Comparison of ENCODE assay signal across 8 cellular contexts in the genomic region with DNA sequence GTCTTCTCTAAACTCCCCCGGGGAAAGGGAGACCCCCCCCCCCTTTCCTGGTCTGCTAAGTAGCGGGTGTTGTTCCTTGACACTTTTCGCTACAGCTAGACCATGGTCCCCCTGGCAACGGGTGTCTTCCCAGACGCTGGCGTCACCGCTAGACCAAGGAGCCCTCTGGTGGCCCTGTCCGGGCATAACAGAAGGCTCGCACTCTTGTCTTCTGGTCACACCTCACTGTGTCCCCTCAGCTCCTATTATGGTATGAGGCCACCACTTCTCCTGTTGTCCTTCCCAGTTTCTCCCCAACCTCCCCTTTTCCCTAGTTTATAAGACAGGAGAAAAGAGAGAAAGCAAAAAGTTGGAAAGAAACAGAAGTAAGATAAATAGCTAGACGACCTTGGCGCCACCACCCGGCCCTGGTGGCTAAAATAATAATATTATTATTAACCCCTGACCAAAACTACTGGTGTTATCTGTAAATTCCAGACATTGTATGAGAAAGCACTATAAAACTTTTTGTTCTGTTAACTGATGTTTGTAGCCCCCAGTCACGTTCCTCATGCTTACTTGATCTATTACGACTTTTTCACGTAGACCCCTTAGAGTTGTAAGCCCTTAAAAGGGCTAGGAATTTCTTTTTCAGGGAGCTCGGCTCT. TPM values are rescaled to one million over a fixed set of nuclear protein-coding genes. Genes with fewer than 3 reads are reported as not detected.
DNase-seq lines count a peak whose midpoint lies in the region; ATAC-seq, FAIRE-seq and TF ChIP-seq lines count a peak whose summit lies in the region.
"Not testable (repeated sequence)": the region's sequence is repeated elsewhere in the genome, so short reads cannot be mapped to it uniquely, and the experiment has no call there.

No MANE protein-coding gene starts in this region.

- in situ Hi-C loops in K562 (cut with MboI) = not testable (repeated sequence)

- not testable (repeated sequence) for H3K9ac ChIP-seq in OCI-LY3 (ENCODE audit: low read length); K562 (ENCODE audit: insufficient read depth in 1 of 2, low read depth in 2 of 2, low read length in 2 of 2)

- H3K4me3 ChIP-seq in OCI-LY3 (ENCODE audit: low read length); K562: not testable (repeated sequence)

- H3K4me2 ChIP-seq in OCI-LY3 (ENCODE audit: low read length) (peak overlapping the region; percentile 56), K562 (ENCODE audit: insufficient read depth, low read length) (peak overlapping the region; percentile 46; the same call in 1 of the 2 replicates)

- DNase-seq in COLO668 (lab: John Stamatoyannopoulos, UW; ENCODE audit: unreplicated experiment) (peak; percentile 52), K562 (ENCODE audit: extremely low read depth in 1 of 4, low spot score in 3 of 4) (peak in 1 of 4 experiments; percentile 70), glomerular visceral epithelial cell (ENCODE audit: extremely low spot score) (peak; percentile 50)
- peak; percentile 42 for DNase-seq in activated CD4-positive, alpha-beta T cell treated with anti-CD3 and anti-CD28 coated beads, Interleukin-2, amount 50 U/mL, for 1 hour
- DNase-seq in naive thymus-derived CD8-positive, alpha-beta T cell = peak in 8 of 10 donors; percentile 29 to 74 (median 45)
- DNase-seq in stimulated activated naive B cell treated with anti-CD40 and anti-IgM and Interleukin-4, amounts not matched to agents 10 μg/mL and 1 μg/mL and 100 μg/mL, for 72 hours = peak; percentile 29

- not testable (repeated sequence) for TF ChIP-seq POLR2A in K562 (conservative IDR thresholded peaks at IDR 0.05)

- H3K27me3 Mint-ChIP-seq in naive thymus-derived CD8-positive, alpha-beta T cell; stimulated activated naive B cell treated with anti-CD40 and anti-IgM and Interleukin-4, amounts not matched to agents 10 μg/mL and 1 μg/mL and 100 μg/mL, for 72 hours: not testable (repeated sequence)

- not testable (repeated sequence) for H3K9me1 ChIP-seq in K562 (ENCODE audit: control insufficient read depth, insufficient read depth, low read length)

- H3K4me1 ChIP-seq in OCI-LY3 (ENCODE audit: low read length) (peaks cover 11% of the 10 kb centered on the region), K562 (replicated peaks in 1 of 2; ENCODE audit: control insufficient read depth in 2 of 2, insufficient read depth in 2 of 2, low read length in 2 of 2) (peaks cover 14 to 46% of the 10 kb centered on the region in 2 experiments; a peak in 4 of 5 replicates)

- intact Hi-C loops in K562 (cut with micrococcal nuclease) = not testable (repeated sequence)

- peak; percentile 47 for TF ChIP-seq CTCF in OCI-LY3 (IDR thresholded peaks at IDR 0.05; ENCODE audit: low read depth, low read length)
- peak; percentile 47 to 61 (median 55); a peak in 5 of 6 replicates for TF ChIP-seq CTCF in K562 (IDR thresholded peaks at IDR 0.05 in 2 of 3, conservative IDR thresholded peaks at IDR 0.05 in 1 of 3; ENCODE audit: insufficient read depth in 2 of 3, low read depth in 1 of 3, low read length in 3 of 3)

- TF ChIP-seq RAD21 in Ishikawa (IDR thresholded peaks at IDR 0.05; ENCODE audit: low read depth) (peak; percentile 46), K562 (CRISPR knock-in tag; conservative IDR thresholded peaks at IDR 0.05 in 1 of 2, IDR thresholded peaks at IDR 0.05 in 1 of 2) (peak; percentile 55 to 63)

- H3K4me3 Mint-ChIP-seq in naive thymus-derived CD8-positive, alpha-beta T cell = peak overlapping the region in 6 of 10 donors; percentile 10 to 88 (median 41)
- H3K4me3 Mint-ChIP-seq in stimulated activated naive B cell treated with anti-CD40 and anti-IgM and Interleukin-4, amounts not matched to agents 10 μg/mL and 1 μg/mL and 100 μg/mL, for 72 hours = not testable (repeated sequence)

- TF ChIP-seq EP300 in Ishikawa (IDR thresholded peaks at IDR 0.05; ENCODE audit: borderline replicate concordance); K562 (IDR thresholded peaks at IDR 0.05; ENCODE audit: low read length): not testable (repeated sequence)

- H4K20me1 ChIP-seq in OCI-LY3 (ENCODE audit: insufficient read depth, low read length); K562 (replicated peaks; ENCODE audit: control insufficient read depth, insufficient read depth, low read length): not testable (repeated sequence)

- POLR2A ChIA-PET in K562 (lab: Yijun Ruan, JAX) = interaction anchor here (0.5 to 1.1 kb wide), 2 partner anchors 10 to 28 kb away, joined by 3 read pairs; no protein-coding TSS in a partner anchor
- POLR2A ChIA-PET in naive thymus-derived CD8-positive, alpha-beta T cell (lab: Charles Lee) = interaction anchor here (1.6 kb wide), 1 partner anchor 24 kb away, joined by 3 read pairs; the partner anchor contains the start of gene FLYWCH2

- not testable (repeated sequence) for H3K9me3 ChIP-seq in OCI-LY3 (ENCODE audit: insufficient read depth, low read length); K562 (replicated peaks; ENCODE audit: control insufficient read depth, insufficient read depth, low read depth, low read length)

- not testable (repeated sequence) for H3K27ac ChIP-seq in OCI-LY3 (ENCODE audit: low read length)
- peak overlapping the region; percentile 65; the same call in 2 of the 3 replicates for H3K27ac ChIP-seq in K562 (ENCODE audit: extremely low read depth, low read depth, low read length)

- H3K4me1 Mint-ChIP-seq in naive thymus-derived CD8-positive, alpha-beta T cell = peaks cover 21 to 49% (median 41%) of the 10 kb centered on the region in 4 donors
- peaks cover 20 to 47% of the 10 kb centered on the region in 2 donors for H3K4me1 Mint-ChIP-seq in stimulated activated naive B cell treated with anti-CD40 and anti-IgM and Interleukin-4, amounts not matched to agents 10 μg/mL and 1 μg/mL and 100 μg/mL, for 72 hours

- H3K36me3 ChIP-seq in OCI-LY3 (replicated peaks; ENCODE audit: low read depth, low read length); K562 (ENCODE audit: control insufficient read depth, insufficient read depth, low read length): not testable (repeated sequence)

- FAIRE-seq in K562 (lab: Jason Lieb, UNC) = peak; percentile 44

- not testable (repeated sequence) for H3K36me3 Mint-ChIP-seq in naive thymus-derived CD8-positive, alpha-beta T cell; stimulated activated naive B cell treated with anti-CD40 and anti-IgM and Interleukin-4, amounts not matched to agents 10 μg/mL and 1 μg/mL and 100 μg/mL, for 72 hours

- not testable (repeated sequence) for H2AFZ ChIP-seq in OCI-LY3 (ENCODE audit: low read depth, low read length)
- H2AFZ ChIP-seq in K562 (ENCODE audit: low read depth, low read length) = peak overlapping the region; percentile 80

- WGBS in K562 (ENCODE audit: insufficient coverage, low coverage, missing lambda C conversion rate) = 17% methylated on average over 9 of the region's 16 CpGs

- H3K79me2 ChIP-seq in OCI-LY3 (ENCODE audit: low read length); K562 (ENCODE audit: control insufficient read depth, insufficient read depth, low read length): not testable (repeated sequence)

- not testable (repeated sequence) for H3K9me3 Mint-ChIP-seq in naive thymus-derived CD8-positive, alpha-beta T cell; stimulated activated naive B cell treated with anti-CD40 and anti-IgM and Interleukin-4, amounts not matched to agents 10 μg/mL and 1 μg/mL and 100 μg/mL, for 72 hours

- BruUV-seq in K562 (replicated peaks; lab: Mats Ljungman, UMichigan) = not testable (repeated sequence)

- not testable (repeated sequence) for H3K27me3 ChIP-seq in OCI-LY3 (ENCODE audit: low read depth, low read length); K562 (ENCODE audit: control insufficient read depth in 2 of 2, insufficient read depth in 2 of 2, low read length in 2 of 2)

- ATAC-seq in K562; naive thymus-derived CD8-positive, alpha-beta T cell; stimulated activated naive B cell treated with anti-CD40 and anti-IgM and Interleukin-4, amounts not matched to agents 10 μg/mL and 1 μg/mL and 100 μg/mL, for 72 hours (replicated peaks): not testable (repeated sequence)

- peak overlapping the region in 5 of 10 donors; percentile 29 to 90 (median 76) for H3K27ac Mint-ChIP-seq in naive thymus-derived CD8-positive, alpha-beta T cell
- peak overlapping the region; percentile 79 for H3K27ac Mint-ChIP-seq in stimulated activated naive B cell treated with anti-CD40 and anti-IgM and Interleukin-4, amounts not matched to agents 10 μg/mL and 1 μg/mL and 100 μg/mL, for 72 hours

- CTCF ChIA-PET in K562 (lab: Yijun Ruan, JAX; ENCODE audit: low intra/inter-chr PET ratio) = interaction anchor here (4.7 kb wide), 1 partner anchor 33 kb away, joined by 24 read pairs; no protein-coding TSS in a partner anchor

RNA-seq across cellular contexts. Expression of gene FLYWCH1, which starts 4.5 kb away (rescaled TPM):
- 17.5 and 43.7 TPM in 2 replicates for total RNA-seq in K562 (2011; cell fraction: chromatin; rRNA removed; ENCODE audit: low replicate concordance)
- total RNA-seq in K562 (2011; cell fraction: nucleolus; rRNA removed) = 32.5 and 32.6 TPM in 2 replicates
- 23.0 and 25.4 TPM in 2 replicates for total RNA-seq in K562 (2011; cell fraction: nucleoplasm; rRNA removed)
- total RNA-seq in K562 (2014; rRNA removed) (27.0 and 32.8 TPM in 2 replicates), K562 (2014; rRNA removed; fragmentation: Illumina TruSeq; extraction: Trizol) (2.2 and 2.5 TPM in 2 replicates), K562 (2015; rRNA removed; fragmentation: Illumina TruSeq; extraction: Trizol) (10.3 and 11.3 TPM in 2 replicates), K562 (2021) (32.7 and 33.6 TPM in 2 replicates)
- polyA plus RNA-seq in K562 (2011; rRNA removed) (6.1 and 8.4 TPM in 2 replicates), K562 (2014; fragmentation: Illumina TruSeq; extraction: Trizol) (11.6 and 13.2 TPM in 2 replicates), K562 (2014; fragmentation: Nextera tagmentation; extraction: Ambion mirVana) (under 1 TPM; 0.18 to 0.52 TPM), K562 (2014; rRNA removed) (18.7 and 20.4 TPM in 2 replicates)
- 11.7 and 27.6 TPM in 2 replicates for polyA plus RNA-seq in K562 (2011; cell fraction: cytosol; rRNA removed)
- 18.7 and 32.5 TPM in 2 replicates for polyA plus RNA-seq in K562 (2011; cell fraction: nucleus; rRNA removed)
- 15.4 and 25.6 TPM in 2 replicates for polyA plus RNA-seq in K562 (2012)
- polyA minus RNA-seq in K562 (2011; rRNA and poly(A)+ RNA removed) = 2.1 and 5.8 TPM in 2 replicates
- polyA minus RNA-seq in K562 (2011; cell fraction: cytosol; rRNA and poly(A)+ RNA removed) = 8.8 and 13.6 TPM in 2 replicates
- 10.6 and 11.7 TPM in 2 replicates for polyA minus RNA-seq in K562 (2011; cell fraction: nucleus; rRNA and poly(A)+ RNA removed)
- 100 to 1,000 TPM; 109 to 113 TPM for total RNA-seq in naive thymus-derived CD8-positive, alpha-beta T cell
- polyA plus RNA-seq in naive thymus-derived CD8-positive, alpha-beta T cell = 10 to 100 TPM in 2 of 3 donors, 1 to 10 TPM in 1; 5.9 to 18.4 (median 13.5) TPM

RNA-seq across cellular contexts. Expression of gene FLYWCH2, which starts 24.2 kb away (rescaled TPM):
- 2.1 and 5.8 TPM in 2 replicates for total RNA-seq in K562 (2011; cell fraction: chromatin; rRNA removed; ENCODE audit: low replicate concordance)
- 5.5 and 7.5 TPM in 2 replicates for total RNA-seq in K562 (2011; cell fraction: nucleolus; rRNA removed)
- total RNA-seq in K562 (2011; cell fraction: nucleoplasm; rRNA removed) = 3.2 and 5.1 TPM in 2 replicates
- total RNA-seq in K562 (2014; rRNA removed) = 55.5 and 69.2 TPM in 2 replicates
- 3.5 and 4.8 TPM in 2 replicates for total RNA-seq in K562 (2014; rRNA removed; fragmentation: Illumina TruSeq; extraction: Trizol)
- 24.2 and 28.0 TPM in 2 replicates for total RNA-seq in K562 (2015; rRNA removed; fragmentation: Illumina TruSeq; extraction: Trizol)
- total RNA-seq in K562 (2021) = 25.4 and 28.4 TPM in 2 replicates
- polyA plus RNA-seq in K562 (2011; rRNA removed) = 7.6 and 11.4 TPM in 2 replicates
- 18.7 and 38.7 TPM in 2 replicates for polyA plus RNA-seq in K562 (2011; cell fraction: cytosol; rRNA removed)
- polyA plus RNA-seq in K562 (2011; cell fraction: nucleus; rRNA removed) = 9.2 and 10.8 TPM in 2 replicates
- 21.3 and 30.5 TPM in 2 replicates for polyA plus RNA-seq in K562 (2012)
- polyA plus RNA-seq in K562 (2014; fragmentation: Illumina TruSeq; extraction: Trizol) = 5.8 and 22.3 TPM in 2 replicates
- polyA plus RNA-seq in K562 (2014; fragmentation: Nextera tagmentation; extraction: Ambion mirVana) = 1 to 10 TPM in 1 of 2 experiments, under 1 TPM in 1; 0.70 to 1.4 TPM
- 45.7 and 52.6 TPM in 2 replicates for polyA plus RNA-seq in K562 (2014; rRNA removed)
- 0.96 and 1.9 TPM in 2 replicates for polyA minus RNA-seq in K562 (2011; rRNA and poly(A)+ RNA removed)
- 8.5 and 10.3 TPM in 2 replicates for polyA minus RNA-seq in K562 (2011; cell fraction: cytosol; rRNA and poly(A)+ RNA removed)
- polyA minus RNA-seq in K562 (2011; cell fraction: nucleus; rRNA and poly(A)+ RNA removed) = 2.6 and 4.6 TPM in 2 replicates
- 10 to 100 TPM; 22.2 to 26.0 TPM for total RNA-seq in naive thymus-derived CD8-positive, alpha-beta T cell
- polyA plus RNA-seq in naive thymus-derived CD8-positive, alpha-beta T cell = 10 to 100 TPM; 18.0 to 28.8 (median 26.5) TPM

RNA-seq across cellular contexts. Expression of gene PRSS22, which starts 49.2 kb away (rescaled TPM):
- total RNA-seq in K562 (2011; cell fraction: chromatin; rRNA removed; ENCODE audit: low replicate concordance) = not detected in 2 replicates
- not detected in 2 replicates for total RNA-seq in K562 (2011; cell fraction: nucleolus; rRNA removed)
- total RNA-seq in K562 (2011; cell fraction: nucleoplasm; rRNA removed) = not detected in 2 replicates
- total RNA-seq in K562 (2014; rRNA removed) (not detected in 2 replicates), K562 (2014; rRNA removed; fragmentation: Illumina TruSeq; extraction: Trizol) (not detected in 2 replicates), K562 (2015; rRNA removed; fragmentation: Illumina TruSeq; extraction: Trizol) (not detected in 2 replicates), K562 (2021) (not detected in 2 replicates)
- polyA plus RNA-seq in K562 (2011; rRNA removed) (0.13 TPM in 1 of 2 replicates, not detected in the other), K562 (2014; fragmentation: Illumina TruSeq; extraction: Trizol) (not detected in 2 replicates), K562 (2014; fragmentation: Nextera tagmentation; extraction: Ambion mirVana) (not detected), K562 (2014; rRNA removed) (0.42 TPM in 1 of 2 replicates, not detected in the other)
- 0.07 TPM in 1 of 2 replicates, not detected in the other for polyA plus RNA-seq in K562 (2011; cell fraction: cytosol; rRNA removed)
- polyA plus RNA-seq in K562 (2011; cell fraction: nucleus; rRNA removed) = 0.29 and 0.97 TPM in 2 replicates
- polyA plus RNA-seq in K562 (2012) = 0.24 TPM in 1 of 2 replicates, not detected in the other
- polyA minus RNA-seq in K562 (2011; rRNA and poly(A)+ RNA removed) = not detected in 2 replicates
- not detected in 2 replicates for polyA minus RNA-seq in K562 (2011; cell fraction: cytosol; rRNA and poly(A)+ RNA removed)
- not detected in 2 replicates for polyA minus RNA-seq in K562 (2011; cell fraction: nucleus; rRNA and poly(A)+ RNA removed)
- total RNA-seq in naive thymus-derived CD8-positive, alpha-beta T cell = not detected
- polyA plus RNA-seq in naive thymus-derived CD8-positive, alpha-beta T cell = not detected

RNA-seq across cellular contexts. Expression of gene KREMEN2, which starts 56.9 kb away (rescaled TPM):
- total RNA-seq in K562 (2011; cell fraction: chromatin; rRNA removed; ENCODE audit: low replicate concordance) = 1.7 and 9.3 TPM in 2 replicates
- 17.9 and 19.0 TPM in 2 replicates for total RNA-seq in K562 (2011; cell fraction: nucleolus; rRNA removed)
- total RNA-seq in K562 (2011; cell fraction: nucleoplasm; rRNA removed) = 5.8 and 6.7 TPM in 2 replicates
- total RNA-seq in K562 (2014; rRNA removed) (7.7 and 8.6 TPM in 2 replicates), K562 (2014; rRNA removed; fragmentation: Illumina TruSeq; extraction: Trizol) (0.67 and 0.84 TPM in 2 replicates), K562 (2015; rRNA removed; fragmentation: Illumina TruSeq; extraction: Trizol) (1.5 and 2.0 TPM in 2 replicates), K562 (2021) (7.6 and 8.2 TPM in 2 replicates)
- polyA plus RNA-seq in K562 (2011; rRNA removed) (1.4 and 3.1 TPM in 2 replicates), K562 (2014; fragmentation: Illumina TruSeq; extraction: Trizol) (0.25 and 1.5 TPM in 2 replicates), K562 (2014; fragmentation: Nextera tagmentation; extraction: Ambion mirVana) (under 1 TPM in 1 of 2 experiments, not detected in 1; 0.04 TPM), K562 (2014; rRNA removed) (7.1 and 7.5 TPM in 2 replicates)
- 3.1 and 10.2 TPM in 2 replicates for polyA plus RNA-seq in K562 (2011; cell fraction: cytosol; rRNA removed)
- 14.7 and 20.3 TPM in 2 replicates for polyA plus RNA-seq in K562 (2011; cell fraction: nucleus; rRNA removed)
- 1.2 and 3.0 TPM in 2 replicates for polyA plus RNA-seq in K562 (2012)
- 0.21 and 0.30 TPM in 2 replicates for polyA minus RNA-seq in K562 (2011; rRNA and poly(A)+ RNA removed)
- 2.8 and 2.9 TPM in 2 replicates for polyA minus RNA-seq in K562 (2011; cell fraction: cytosol; rRNA and poly(A)+ RNA removed)
- polyA minus RNA-seq in K562 (2011; cell fraction: nucleus; rRNA and poly(A)+ RNA removed) = 2.4 and 2.9 TPM in 2 replicates
- not detected for total RNA-seq in naive thymus-derived CD8-positive, alpha-beta T cell
- polyA plus RNA-seq in naive thymus-derived CD8-positive, alpha-beta T cell = not detected
